In the genomic region with DNA sequence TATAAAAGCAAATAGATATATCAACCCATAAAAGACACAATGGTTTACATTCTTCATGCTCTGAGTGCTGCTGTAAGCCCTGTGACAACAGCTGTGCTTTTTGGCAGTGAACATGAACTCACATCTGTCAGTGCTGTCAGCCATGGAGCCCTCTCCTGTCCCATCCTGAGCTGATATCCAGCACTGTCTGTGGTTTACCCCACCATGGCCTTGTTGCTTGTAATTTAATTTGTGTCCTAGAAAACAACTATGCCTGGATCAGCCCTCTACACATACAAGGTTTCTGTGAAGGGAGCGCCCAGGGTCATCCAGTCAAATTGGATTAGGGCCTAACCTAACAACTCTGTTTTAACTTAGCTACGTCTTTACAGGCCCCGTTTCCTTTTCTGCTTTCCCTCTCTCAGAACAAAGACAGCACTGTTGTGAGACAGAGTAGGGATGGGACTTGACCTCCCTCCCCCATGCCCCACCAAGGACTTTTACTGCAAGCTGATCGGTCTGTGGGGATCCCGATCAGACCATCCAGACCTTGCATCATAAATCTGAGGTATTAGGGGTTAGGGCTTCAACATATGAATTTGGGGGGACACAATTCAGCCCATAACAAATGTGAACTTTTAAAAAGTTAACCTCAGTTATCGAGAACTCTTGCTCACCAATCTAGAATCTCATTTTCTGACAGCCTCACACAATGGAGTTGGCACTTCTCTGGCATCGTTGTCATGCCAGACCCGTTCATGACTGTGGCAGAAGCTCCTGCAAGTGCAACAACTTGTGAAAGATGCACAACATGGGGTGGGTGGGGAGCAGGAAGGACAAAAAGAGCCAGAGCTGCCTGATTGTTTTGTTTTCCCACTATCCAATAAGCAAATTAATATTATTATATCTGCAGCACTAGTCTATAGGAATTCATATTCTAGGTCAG, we compare ENCODE assay signal across 10 cellular contexts. TPM values are rescaled to one million over a fixed set of nuclear protein-coding genes. Genes with fewer than 3 reads are reported as not detected.
DNase-seq lines count a peak whose midpoint lies in the region; TF ChIP-seq lines count a peak whose summit lies in the region.
"Had no signal": no experiment of that assay in that cellular context is flagged by ENCODE, and none has a peak within 500 bp of the region (broad histone marks: within the 10 kb centered on the region; RNA-seq: fewer than 3 reads in every experiment).

No MANE protein-coding gene starts in this region.

- H3K27me3 Mint-ChIP-seq in HFFc6 (ENCODE audit: insufficient read depth), result no peaks in the 10 kb centered on the region

- H3K4me3 ChIP-seq in right atrium auricular region (no peak overlapping the region), OCI-LY7 (ENCODE audit: low read depth, low read length, poor library complexity, severe bottlenecking) (no peak overlapping the region)

- 0 out of 2 replicates have a peak overlapping the region, but pooled peaks have one; percentile 12 for H3K27ac Mint-ChIP-seq in HFFc6

- intact Hi-C loops in OCI-LY7 (cut with micrococcal nuclease; ENCODE audit: unreplicated experiment), result no loop called here

- peak overlapping the region; percentile 72 for H3K27ac ChIP-seq in VCaP
- peak overlapping the region; percentile 63 to 74 for H3K27ac ChIP-seq in right atrium auricular region
- no peak overlapping the region for H3K27ac ChIP-seq in OCI-LY7 (ENCODE audit: low read depth, low read length, poor library complexity, severe bottlenecking)

- no peaks in the 10 kb centered on the region for H3K9me2 ChIP-seq in OCI-LY7 (ENCODE audit: insufficient read depth, low read length)

- H4K20me1 ChIP-seq in OCI-LY7 (ENCODE audit: insufficient read depth, low read length), result no peaks in the 10 kb centered on the region

- no peak overlapping the region for H3K4me3 Mint-ChIP-seq in HFFc6
- H3K4me3 Mint-ChIP-seq: IgD-negative memory B cell had no signal

- H3K79me2 ChIP-seq in OCI-LY7 (ENCODE audit: insufficient read depth, low read depth, low read length), result no peaks in the 10 kb centered on the region

- no peaks in the 10 kb centered on the region for H3K36me3 Mint-ChIP-seq in HFFc6 (ENCODE audit: low read depth)
- H3K36me3 Mint-ChIP-seq: IgD-negative memory B cell had no signal

- no TSS peak for BruUV-seq in OCI-LY7 (replicated peaks; lab: Mats Ljungman, UMichigan)

- CTCF ChIA-PET in OCI-LY7 (lab: Charles Lee; ENCODE audit: unreplicated experiment), result no interaction called here

- no peaks in the 10 kb centered on the region for H3K27me3 ChIP-seq in right atrium auricular region

- peaks cover 60% of the 10 kb centered on the region for H3K4me1 Mint-ChIP-seq in HFFc6 (ENCODE audit: low read depth)

- no peaks in the 10 kb centered on the region for H3K36me3 ChIP-seq in right atrium auricular region
- H3K36me3 ChIP-seq in OCI-LY7 (ENCODE audit: insufficient read depth, low read length), result no peaks in the 10 kb centered on the region

- H3K9me3 ChIP-seq in right atrium auricular region, result no peaks in the 10 kb centered on the region
- no peaks in the 10 kb centered on the region for H3K9me3 ChIP-seq in OCI-LY7 (ENCODE audit: low read length)

- H3K4me1 ChIP-seq in right atrium auricular region (peaks cover 0 to 37% of the 10 kb centered on the region in 2 donors), OCI-LY7 (ENCODE audit: insufficient read depth, low read length, poor library complexity, severe bottlenecking) (no peaks in the 10 kb centered on the region)

- POLR2A ChIA-PET in OCI-LY7 (lab: Charles Lee), result interaction anchor here (0.7 kb wide), 1 partner anchor 287 kb away, joined by 3 read pairs; no protein-coding TSS in a partner anchor

- H3K4me2 ChIP-seq in OCI-LY7 (ENCODE audit: low read length), result no peak overlapping the region

- DNase-seq in HFFc6, result no peak
- DNase-seq in right atrium auricular region (ENCODE audit: low spot score), result no peak
- peak; percentile 91 for DNase-seq in putamen (ENCODE audit: low spot score)
- no peak for DNase-seq in activated CD4-positive, alpha-beta T cell treated with anti-CD3 and anti-CD28 coated beads for 48 hours
- DNase-seq in OCI-LY7 (ENCODE audit: low spot score), result no peak
- DNase-seq in 8988T, result no peak
- DNase-seq in activated CD4-positive, alpha-beta T cell treated with anti-CD3 and anti-CD28 coated beads, Interleukin-2, amount 50 U/mL, for 1 hour, result no peak
- DNase-seq: activated CD8-positive, alpha-beta memory T cell treated with anti-CD3 and anti-CD28 coated beads, Interleukin-2, amount 50 U/mL, for 48 hours had no signal

- H2AFZ ChIP-seq in OCI-LY7 (ENCODE audit: low read length), result no peak overlapping the region

- H3K9me3 Mint-ChIP-seq in HFFc6, result no peaks in the 10 kb centered on the region
- H3K9me3 Mint-ChIP-seq: IgD-negative memory B cell had no signal

- TF ChIP-seq CTCF in HFFc6 (IDR thresholded peaks at IDR 0.05), result no peak
- TF ChIP-seq CTCF in VCaP (conservative IDR thresholded peaks at IDR 0.05), result no peak
- no peak for TF ChIP-seq CTCF in right atrium auricular region (IDR thresholded peaks at IDR 0.05)
- TF ChIP-seq CTCF in OCI-LY7 (conservative IDR thresholded peaks at IDR 0.05; ENCODE audit: low read length), result no peak

RNA-seq across cellular contexts. Expression of a gene that starts 16.4 kb away (rescaled TPM):
- 1 to 10 TPM in 2 of 6 experiments, under 1 TPM in 4; 0.62 to 1.8 (median 0.73) TPM for total RNA-seq in HFFc6 (2021; fragmentation: NEBNext Ultra II Directional; extraction: Animal tissue kit (Norgen Biotek cat#: 25700))
- total RNA-seq in right atrium auricular region (1 to 10 TPM; 2.7 to 9.5 TPM), OCI-LY7 (2022) (not detected in 2 replicates)
- total RNA-seq in OCI-LY7 (2014; rRNA removed; shearing (Covaris generic)), result not detected in 2 replicates
